ENCODE assay signal across 18 cellular contexts in the genomic region with DNA sequence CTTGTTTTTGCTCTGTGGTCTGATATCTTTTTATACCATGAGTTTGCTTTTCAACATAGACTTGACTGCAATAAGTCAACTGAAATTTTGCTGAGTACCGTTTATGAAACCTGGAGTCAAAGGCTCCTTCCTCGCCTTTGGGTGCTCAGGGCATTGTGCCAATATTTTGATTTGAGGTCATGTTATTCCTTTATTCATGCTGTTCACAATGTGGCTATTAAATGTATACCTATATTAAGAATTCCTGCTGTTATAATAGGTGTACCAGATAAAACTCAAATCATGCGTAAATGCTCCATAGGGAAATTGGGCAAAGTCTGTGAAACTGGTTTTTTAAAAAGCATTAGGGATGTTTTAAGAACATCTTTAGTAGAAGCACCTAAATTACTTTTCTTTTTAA.
"Had no signal": no experiment of that assay in that cellular context is flagged by ENCODE, and none has a peak within 500 bp of the region (broad histone marks: within the 10 kb centered on the region; RNA-seq: fewer than 3 reads in every experiment).

No MANE protein-coding gene starts in this region.

- H3K4me1 ChIP-seq: esophagus squamous epithelium, gastroesophageal sphincter, right atrium auricular region had no signal

- H3K4me3 ChIP-seq: esophagus squamous epithelium, gastroesophageal sphincter, mucosa of descending colon, neural progenitor cell, ovary, right atrium auricular region, smooth muscle cell had no signal

- H3K9me3 ChIP-seq: esophagus squamous epithelium, gastroesophageal sphincter, mucosa of descending colon, ovary, right atrium auricular region had no signal

- ATAC-seq: gastroesophageal sphincter; left lobe of liver; mucosa of descending colon; natural killer cell treated with Interleukin-12 subunit alpha and Interleukin-12 subunit beta and Interleukin-15 and Interleukin-18, amount 100 ng/mL, for 72 hours had no signal

- H3K27ac ChIP-seq: esophagus squamous epithelium, gastroesophageal sphincter, neural progenitor cell, ovary, right atrium auricular region had no signal

- H3K36me3 ChIP-seq: esophagus squamous epithelium, gastroesophageal sphincter, neural progenitor cell, ovary, right atrium auricular region had no signal

- DNase-seq: dermis blood vessel endothelial cell; esophagus squamous epithelium; foreskin fibroblast; glutamatergic neuron; islet precursor cell; mammary epithelial cell; mucosa of descending colon; nucleus accumbens; ovary; stimulated activated CD4-positive, alpha-beta T cell treated with anti-CD3 and anti-CD28 coated beads, Interleukin-2, amount 100 ng/mL, for 48 hours; stimulated activated naive CD4-positive, alpha-beta T cell treated with Interleukin-2 at 50 U/mL for 16 hours; trophoblast cell had no signal

- H3K27me3 ChIP-seq: esophagus squamous epithelium, gastroesophageal sphincter, neural progenitor cell, ovary, right atrium auricular region had no signal
